In genomic region chr1:26913754-26914619, GRCh38 we compare ENCODE assay signal across 2 cellular contexts.
TF ChIP-seq lines count a peak whose summit lies in the region.

NR0B2 (minus strand) TSS chr1:26913975; CDS start chr1:26913940, 35 bp downstream.

TF ChIP-seq in GM23338, 12 proteins besides CTCF, POLR2A, EP300 and RAD21:
- TF ChIP-seq EZH2 (IDR thresholded peaks at IDR 0.05; ENCODE audit: low read depth, unreplicated experiment) (no peak), NANOG (IDR thresholded peaks at IDR 0.05; ENCODE audit: borderline replicate concordance) (no peak), ETS1 (IDR thresholded peaks at IDR 0.05) (no peak), POLR2AphosphoS5 (IDR thresholded peaks at IDR 0.05; ENCODE audit: low read depth) (no peak), STAT1 (IDR thresholded peaks at IDR 0.05; ENCODE audit: unreplicated experiment) (no peak), JUNB (IDR thresholded peaks at IDR 0.05; ENCODE audit: unreplicated experiment) (no peak), CREB1 (CRISPR knock-in tag; IDR thresholded peaks at IDR 0.05; ENCODE audit: low read depth) (no peak), EZH2phosphoT487 (IDR thresholded peaks at IDR 0.05; ENCODE audit: unreplicated experiment) (no peak), REST (IDR thresholded peaks at IDR 0.05; ENCODE audit: unreplicated experiment) (no peak), ZNF114 (CRISPR knock-in tag; IDR thresholded peaks at IDR 0.05) (no peak), ZNF462 (CRISPR knock-in tag; IDR thresholded peaks at IDR 0.05) (no peak), ZNF331 (CRISPR knock-in tag; IDR thresholded peaks at IDR 0.05; ENCODE audit: low read depth) (no peak)

TF ChIP-seq in H1, 55 proteins besides CTCF, POLR2A, EP300 and RAD21:
- TF ChIP-seq HDAC2 (IDR thresholded peaks at IDR 0.05; ENCODE audit: borderline replicate concordance in 1 of 2, low read depth in 2 of 2, low read length in 2 of 2), result no peak
- TF ChIP-seq RNF2 (IDR thresholded peaks at IDR 0.05; ENCODE audit: borderline replicate concordance, low read depth, low read length, missing control alignments, poor library complexity, severe bottlenecking), result no peak
- TF ChIP-seq EGR1 (IDR thresholded peaks at IDR 0.05; ENCODE audit: borderline replicate concordance, low read depth, low read length), result no peak
- TF ChIP-seq KDM5A (IDR thresholded peaks at IDR 0.05; ENCODE audit: low read length), result no peak
- TF ChIP-seq BCL11A (IDR thresholded peaks at IDR 0.05; ENCODE audit: low read depth in 2 of 2, low read length in 2 of 2), result no peak
- TF ChIP-seq ATF3 (IDR thresholded peaks at IDR 0.05; ENCODE audit: insufficient read depth, low read depth, low read length), result no peak
- no peak for TF ChIP-seq SP1 (IDR thresholded peaks at IDR 0.05; ENCODE audit: low read depth, low read length)
- TF ChIP-seq SIRT6 (IDR thresholded peaks at IDR 0.05; ENCODE audit: low read length), result no peak
- TF ChIP-seq MAX (IDR thresholded peaks at IDR 0.05), result no peak
- TF ChIP-seq BRCA1 (IDR thresholded peaks at IDR 0.05; ENCODE audit: low read depth, low read length), result no peak
- no peak for TF ChIP-seq JUND (IDR thresholded peaks at IDR 0.05; ENCODE audit: low read length)
- TF ChIP-seq CBX5 (IDR thresholded peaks at IDR 0.05; ENCODE audit: low read depth, low read length), result no peak
